9 cellular contexts compared by ENCODE assay signal in the genomic region with DNA sequence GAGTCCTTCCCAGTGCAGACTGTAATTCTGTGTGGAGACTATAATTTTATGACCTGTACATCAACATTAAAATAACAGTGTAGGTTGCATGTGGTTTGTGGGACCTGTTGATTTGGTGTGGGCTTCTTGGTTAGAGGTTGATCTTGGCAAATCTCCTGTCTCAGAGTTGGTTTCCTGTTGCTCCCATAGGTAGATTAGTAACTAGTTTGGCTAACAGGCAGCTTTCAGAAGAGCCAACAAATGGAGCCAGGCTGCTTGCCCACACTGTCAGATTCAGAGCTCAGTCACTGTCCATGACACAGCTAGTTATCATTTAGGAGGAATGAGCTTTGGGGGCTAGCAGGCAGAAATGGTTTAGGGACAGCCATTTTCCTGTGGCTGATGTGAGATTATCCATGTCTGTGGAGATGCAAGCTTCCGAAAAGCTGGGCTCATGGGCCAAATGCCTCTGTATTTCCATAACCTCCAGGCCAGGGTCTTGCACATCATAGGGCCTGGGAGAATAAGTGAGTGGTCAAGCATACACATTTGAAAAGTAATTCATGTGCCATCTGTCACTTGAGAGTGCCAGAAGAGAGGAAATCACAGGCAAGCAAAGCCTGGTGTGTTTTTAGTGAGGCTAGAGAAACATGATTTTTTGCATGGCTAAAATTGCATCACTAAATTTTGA. TPM values are rescaled to one million over a fixed set of nuclear protein-coding genes. Genes with fewer than 3 reads are reported as not detected.
DNase-seq lines count a peak whose midpoint lies in the region; ATAC-seq and TF ChIP-seq lines count a peak whose summit lies in the region.
"Had no signal": no experiment of that assay in that cellular context is flagged by ENCODE, and none has a peak within 500 bp of the region (broad histone marks: within the 10 kb centered on the region; RNA-seq: fewer than 3 reads in every experiment).

No MANE protein-coding gene starts in this region.

- POLR2A ChIA-PET in activated CD4-positive, alpha-beta T cell treated with anti-CD3 and anti-CD28 coated beads for 36 hours (lab: Charles Lee), result interaction anchor here (1.3 kb wide), 1 partner anchor 32 kb away, joined by 4 read pairs; no protein-coding TSS in a partner anchor

- peak overlapping the region; percentile 79 for H3K27ac Mint-ChIP-seq in activated CD4-positive, alpha-beta T cell treated with anti-CD3 and anti-CD28 coated beads for 36 hours
- H3K27ac Mint-ChIP-seq in stimulated activated naive B cell treated with anti-CD40 and anti-IgM and Interleukin-4, amounts not matched to agents 10 μg/mL and 1 μg/mL and 100 μg/mL, for 72 hours, result peak overlapping the region; percentile 62

- no peaks in the 10 kb centered on the region for H3K9me3 ChIP-seq in HAP-1
- H3K9me3 ChIP-seq: upper lobe of left lung had no signal

- H3K4me3 Mint-ChIP-seq in activated CD4-positive, alpha-beta T cell treated with anti-CD3 and anti-CD28 coated beads for 36 hours, result peak overlapping the region; percentile 9
- H3K4me3 Mint-ChIP-seq in stimulated activated naive B cell treated with anti-CD40 and anti-IgM and Interleukin-4, amounts not matched to agents 10 μg/mL and 1 μg/mL and 100 μg/mL, for 72 hours, result no peak overlapping the region

- DNase-seq in activated CD4-positive, alpha-beta T cell treated with anti-CD3 and anti-CD28 coated beads for 36 hours, result no peak
- DNase-seq in activated CD4-positive, alpha-beta T cell treated with anti-CD3 and anti-CD28 coated beads, Interleukin-2, amount 50 U/mL, for 1 hour, result no peak
- DNase-seq in fibroblast of gingiva (ENCODE audit: low read depth), result peak; percentile 16
- DNase-seq in stimulated activated naive B cell treated with anti-CD40 and anti-IgM and Interleukin-4, amounts not matched to agents 10 μg/mL and 1 μg/mL and 100 μg/mL, for 72 hours, result no peak
- DNase-seq in GM13976 (ENCODE audit: low spot score), result no peak
- no peak for DNase-seq in HAP-1 (ENCODE audit: low spot score in 2 of 2)
- DNase-seq: upper lobe of left lung had no signal

- H3K4me1 Mint-ChIP-seq in activated CD4-positive, alpha-beta T cell treated with anti-CD3 and anti-CD28 coated beads for 36 hours, result peaks cover 80% of the 10 kb centered on the region
- peaks cover 48 to 83% of the 10 kb centered on the region in 2 donors for H3K4me1 Mint-ChIP-seq in stimulated activated naive B cell treated with anti-CD40 and anti-IgM and Interleukin-4, amounts not matched to agents 10 μg/mL and 1 μg/mL and 100 μg/mL, for 72 hours

- H3K9me3 Mint-ChIP-seq in activated CD4-positive, alpha-beta T cell treated with anti-CD3 and anti-CD28 coated beads for 36 hours (ENCODE audit: low read depth), result no peaks in the 10 kb centered on the region
- H3K9me3 Mint-ChIP-seq in stimulated activated naive B cell treated with anti-CD40 and anti-IgM and Interleukin-4, amounts not matched to agents 10 μg/mL and 1 μg/mL and 100 μg/mL, for 72 hours, result no peaks in the 10 kb centered on the region

- CTCF ChIA-PET in activated CD4-positive, alpha-beta T cell treated with anti-CD3 and anti-CD28 coated beads for 36 hours (lab: Charles Lee), result interaction anchor here (0.6 to 2.0 kb wide), 5 partner anchors 19 to 235 kb away, joined by 3 to 5 read pairs (median 3); no protein-coding TSS in a partner anchor

- no peaks in the 10 kb centered on the region for H3K27me3 ChIP-seq in HAP-1 (ENCODE audit: low read depth)
- H3K27me3 ChIP-seq: upper lobe of left lung had no signal

- H3K27me3 Mint-ChIP-seq in activated CD4-positive, alpha-beta T cell treated with anti-CD3 and anti-CD28 coated beads for 36 hours, result no peaks in the 10 kb centered on the region
- no peaks in the 10 kb centered on the region for H3K27me3 Mint-ChIP-seq in stimulated activated naive B cell treated with anti-CD40 and anti-IgM and Interleukin-4, amounts not matched to agents 10 μg/mL and 1 μg/mL and 100 μg/mL, for 72 hours

- no peaks in the 10 kb centered on the region; the same call in 1 of the 2 replicates for H3K36me3 ChIP-seq in HAP-1 (replicated peaks)

- peak overlapping the region; percentile 29 for H3K27ac ChIP-seq in VCaP
- H3K27ac ChIP-seq: upper lobe of left lung had no signal

- peaks cover 33% of the 10 kb centered on the region for H3K36me3 Mint-ChIP-seq in activated CD4-positive, alpha-beta T cell treated with anti-CD3 and anti-CD28 coated beads for 36 hours (ENCODE audit: low read depth)
- peaks cover 38 to 51% of the 10 kb centered on the region in 2 donors for H3K36me3 Mint-ChIP-seq in stimulated activated naive B cell treated with anti-CD40 and anti-IgM and Interleukin-4, amounts not matched to agents 10 μg/mL and 1 μg/mL and 100 μg/mL, for 72 hours

- no peak overlapping the region for H3K4me3 ChIP-seq in HAP-1
- H3K4me3 ChIP-seq: upper lobe of left lung had no signal

- intact Hi-C loops in activated CD4-positive, alpha-beta T cell treated with anti-CD3 and anti-CD28 coated beads for 36 hours (cut with DNase I, micrococcal nuclease), result loop anchor here in 1 of 2 experiments (10.0 kb wide), 1 partner anchor 539 kb away; a partner anchor contains a TSS

- in situ Hi-C loops in GM13976 (cut with MboI; ENCODE audit: low sequenced_read_pairs, unreplicated experiment) (no loop called here), HAP-1 (cut with MboI; ENCODE audit: low sequenced_read_pairs) (no loop called here)

- H3K4me1 ChIP-seq in HAP-1, result peaks cover 3% of the 10 kb centered on the region; the same call in 1 of the 2 replicates

- peak; percentile 21 for ATAC-seq in activated CD4-positive, alpha-beta T cell treated with anti-CD3 and anti-CD28 coated beads for 36 hours
- no peak for ATAC-seq in stimulated activated naive B cell treated with anti-CD40 and anti-IgM and Interleukin-4, amounts not matched to agents 10 μg/mL and 1 μg/mL and 100 μg/mL, for 72 hours (replicated peaks)
- no peak for ATAC-seq in GM19324 (IDR thresholded peaks at IDR 0.05; ENCODE audit: low FRiP score, unreplicated experiment)

- no peak for TF ChIP-seq CTCF in VCaP (conservative IDR thresholded peaks at IDR 0.05)
- no peak for TF ChIP-seq CTCF in GM13976 (IDR thresholded peaks at IDR 0.05; ENCODE audit: borderline replicate concordance, control extremely low read depth, extremely low read depth, insufficient read depth, missing control alignments)

RNA-seq across cellular contexts. Expression of a gene that starts 33.4 kb away (rescaled TPM):
- total RNA-seq in activated CD4-positive, alpha-beta T cell treated with anti-CD3 and anti-CD28 coated beads for 36 hours, result 10 to 100 TPM; 70.1 to 80.1 TPM

RNA-seq across cellular contexts. Expression of a gene that starts 54.6 kb away (rescaled TPM):
- total RNA-seq in activated CD4-positive, alpha-beta T cell treated with anti-CD3 and anti-CD28 coated beads for 36 hours, result 100 to 1,000 TPM; 369 to 376 TPM

RNA-seq across cellular contexts. Expression of a gene that starts 55.4 kb away (rescaled TPM):
- total RNA-seq in activated CD4-positive, alpha-beta T cell treated with anti-CD3 and anti-CD28 coated beads for 36 hours, result under 1 TPM; 0.14 to 0.21 TPM
